In the genomic region with DNA sequence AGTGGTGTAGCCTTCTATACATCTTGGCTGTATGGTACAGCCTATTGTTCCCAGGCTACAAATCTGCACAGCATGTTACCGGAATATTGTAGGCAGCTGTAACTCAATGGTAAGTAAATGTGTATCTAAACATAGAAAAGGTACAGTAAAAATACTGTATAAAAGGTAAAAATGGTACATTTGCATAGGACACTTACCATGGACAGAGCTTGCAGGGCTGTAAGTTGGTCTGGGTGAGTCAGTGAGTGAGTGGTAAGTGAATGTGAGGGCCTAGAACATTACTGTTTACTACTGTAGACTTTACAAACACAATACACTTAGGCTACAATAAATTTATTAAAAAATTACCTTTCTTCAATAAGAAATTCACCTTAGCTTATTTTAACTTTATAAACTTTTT, we compare ENCODE assay signal across 22 cellular contexts. TPM values are rescaled to one million over a fixed set of nuclear protein-coding genes. Genes with fewer than 3 reads are reported as not detected.
DNase-seq lines count a peak whose midpoint lies in the region; ATAC-seq, FAIRE-seq and TF ChIP-seq lines count a peak whose summit lies in the region.
"Had no signal": no experiment of that assay in that cellular context is flagged by ENCODE, and none has a peak within 500 bp of the region (broad histone marks: within the 10 kb centered on the region; RNA-seq: fewer than 3 reads in every experiment).

No MANE protein-coding gene starts in this region.

- H3K36me3 ChIP-seq in bronchial epithelial cell (ENCODE audit: control insufficient read depth, insufficient read depth, low read length) = no peaks in the 10 kb centered on the region
- H3K36me3 ChIP-seq: BLaER1, HAP-1 had no signal

- no peaks in the 10 kb centered on the region for H3K27me3 ChIP-seq in bronchial epithelial cell (ENCODE audit: control insufficient read depth, insufficient read depth, low read length)
- H3K27me3 ChIP-seq: BLaER1 had no signal

- no peak for ATAC-seq in HG03159 (IDR thresholded peaks at IDR 0.05; ENCODE audit: unreplicated experiment)

- no peak overlapping the region for H3K4me3 ChIP-seq in bronchial epithelial cell (ENCODE audit: low read depth, low read length)
- H3K4me3 ChIP-seq: BLaER1, HAP-1 had no signal

- no peak for FAIRE-seq in bronchial epithelial cell (lab: Jason Lieb, UNC)
- FAIRE-seq: G401.6, GM12891, GM19239, H1 had no signal

- no peak for TF ChIP-seq CTCF in bronchial epithelial cell (IDR thresholded peaks at IDR 0.05; ENCODE audit: insufficient read depth, low read length, severe bottlenecking)

- DNase-seq in NCI-H345 (lab: John Stamatoyannopoulos, UW) (peak; percentile 5), NCI-H345 treated with DMSO at 0.1 percent for 48 hours (lab: John Stamatoyannopoulos, UW; ENCODE audit: unreplicated experiment) (no peak), NCI-H146 treated with DMSO at 0.1 percent for 48 hours (lab: John Stamatoyannopoulos, UW; ENCODE audit: unreplicated experiment) (peak; percentile 15), bronchial epithelial cell (ENCODE audit: low read depth) (peak; percentile 32), kidney tubule cell (ENCODE audit: low spot score) (peak; percentile 20), NCI-H82 (lab: John Stamatoyannopoulos, UW) (no peak), HK-2 (ENCODE audit: unreplicated experiment) (no peak)
- DNase-seq: 8988T; AML-193; Calu3; CD4-positive, CD25-positive, alpha-beta regulatory T cell; DMS 273 treated with DMSO at 0.1 percent for 48 hours; DMS79 treated with DMSO at 0.1 percent for 48 hours; EL; HFFc6 had no signal

RNA-seq across cellular contexts. Expression of gene MRPS9, which starts 3.7 kb away (rescaled TPM):
- 24.5 and 35.6 TPM in 2 replicates for total RNA-seq in bronchial epithelial cell

Comparison
In these comparisons a context has a peak if more than half of its experiments do, and no peak if none do; other contexts are left out.
1. DNase-seq: peak in NCI-H345 (single experiment), NCI-H146 treated with DMSO at 0.1 percent for 48 hours (single experiment), bronchial epithelial cell (single experiment) and kidney tubule cell (single experiment); none in NCI-H345 treated with DMSO at 0.1 percent for 48 hours (single experiment), NCI-H82 (single experiment) and HK-2 (single experiment).